In the genomic region with DNA sequence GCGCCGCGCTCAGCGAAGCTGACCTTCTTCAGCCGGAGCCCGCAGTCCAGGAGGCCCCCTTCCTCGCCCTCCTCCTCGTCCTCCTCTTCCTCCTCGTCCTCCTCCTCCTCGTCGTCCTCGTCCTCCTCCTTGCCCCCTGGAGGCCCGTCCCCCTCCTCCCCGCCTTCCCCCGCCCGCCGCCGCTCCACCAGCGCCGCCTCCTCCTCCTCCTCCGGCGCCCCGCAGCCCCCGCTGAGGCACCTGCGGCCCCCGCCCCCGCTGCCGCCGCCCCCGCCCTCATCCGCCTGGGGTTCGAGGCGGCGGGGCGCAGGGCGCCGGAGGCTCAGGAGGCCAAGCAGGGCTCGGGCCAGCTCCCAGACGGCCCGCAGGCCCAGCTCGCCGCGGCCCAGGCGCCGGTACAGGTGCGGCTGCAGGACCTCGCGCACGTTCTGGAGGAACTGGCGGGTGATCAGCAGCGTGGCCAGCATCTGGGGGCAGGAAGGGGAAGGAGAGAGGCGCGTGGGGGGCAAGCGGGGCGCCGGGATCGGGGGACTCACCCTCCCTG, we compare ENCODE assay signal across 1 cellular context.
TF ChIP-seq lines count a peak whose summit lies in the region.

No MANE protein-coding gene starts in this region.

TF ChIP-seq in K562, 482 proteins besides CTCF, POLR2A, EP300 and RAD21 (continued from another document):
- no peak for TF ChIP-seq SP1 (CRISPR knock-in tag; IDR thresholded peaks at IDR 0.05)
- TF ChIP-seq, protein P1, sequence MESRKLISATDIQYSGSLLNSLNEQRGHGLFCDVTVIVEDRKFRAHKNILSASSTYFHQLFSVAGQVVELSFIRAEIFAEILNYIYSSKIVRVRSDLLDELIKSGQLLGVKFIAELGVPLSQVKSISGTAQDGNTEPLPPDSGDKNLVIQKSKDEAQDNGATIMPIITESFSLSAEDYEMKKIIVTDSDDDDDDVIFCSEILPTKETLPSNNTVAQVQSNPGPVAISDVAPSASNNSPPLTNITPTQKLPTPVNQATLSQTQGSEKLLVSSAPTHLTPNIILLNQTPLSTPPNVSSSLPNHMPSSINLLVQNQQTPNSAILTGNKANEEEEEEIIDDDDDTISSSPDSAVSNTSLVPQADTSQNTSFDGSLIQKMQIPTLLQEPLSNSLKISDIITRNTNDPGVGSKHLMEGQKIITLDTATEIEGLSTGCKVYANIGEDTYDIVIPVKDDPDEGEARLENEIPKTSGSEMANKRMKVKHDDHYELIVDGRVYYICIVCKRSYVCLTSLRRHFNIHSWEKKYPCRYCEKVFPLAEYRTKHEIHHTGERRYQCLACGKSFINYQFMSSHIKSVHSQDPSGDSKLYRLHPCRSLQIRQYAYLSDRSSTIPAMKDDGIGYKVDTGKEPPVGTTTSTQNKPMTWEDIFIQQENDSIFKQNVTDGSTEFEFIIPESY (CRISPR knock-in tag; IDR thresholded peaks at IDR 0.05) = no peak
- no peak for TF ChIP-seq ESRRB (CRISPR knock-in tag; IDR thresholded peaks at IDR 0.05; ENCODE audit: borderline replicate concordance)
- no peak for TF ChIP-seq FOXK1 (CRISPR knock-in tag; IDR thresholded peaks at IDR 0.05; ENCODE audit: borderline replicate concordance)
- TF ChIP-seq NELFE (IDR thresholded peaks at IDR 0.05; ENCODE audit: insufficient read depth, insufficient read length) = no peak
